Comparison of ENCODE assay signal across 1 cellular context in the genomic region with DNA sequence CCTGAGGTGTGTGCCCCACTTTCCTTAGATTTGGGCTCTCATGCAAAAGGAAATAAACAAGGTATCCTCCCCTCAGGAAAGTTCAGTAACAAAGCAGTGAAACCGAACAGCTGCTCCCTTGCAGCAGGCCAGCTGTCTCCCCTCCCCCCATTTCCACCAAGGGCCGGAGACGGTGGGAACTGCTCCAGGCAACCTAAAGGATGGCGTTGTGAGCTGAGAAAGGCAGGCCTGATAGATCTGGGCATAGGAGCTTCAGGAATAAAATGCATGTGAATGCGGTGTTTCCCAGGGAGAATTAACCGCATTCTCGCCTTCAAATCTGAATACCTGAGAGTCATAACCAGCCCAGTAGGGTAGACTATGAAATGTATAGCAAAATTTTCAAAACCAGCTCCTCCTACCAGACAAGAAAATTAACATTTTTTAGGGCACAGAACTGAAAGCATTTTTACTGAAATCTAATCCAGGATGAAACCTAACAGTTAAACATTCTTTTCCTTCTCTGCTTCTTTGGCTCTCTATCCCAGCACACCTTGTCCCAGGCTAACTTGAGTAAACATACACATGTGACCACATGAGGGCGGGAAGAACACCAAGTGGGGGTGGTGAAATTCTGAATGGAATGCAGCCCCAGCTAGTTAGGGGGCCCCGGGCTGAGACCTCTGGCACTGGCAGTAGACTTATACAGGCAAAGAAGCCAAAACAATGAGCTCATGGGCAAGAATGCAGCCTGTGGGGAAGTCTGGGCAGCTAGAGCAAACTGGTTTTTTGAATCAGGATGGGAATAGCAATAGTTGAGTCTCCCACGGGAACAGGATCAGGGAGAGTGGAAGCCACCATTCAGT.
A peak's percentile ranks its signal among the peaks of the same experiment; 100 is the strongest.
TF ChIP-seq lines count a peak whose summit lies in the region.

No MANE protein-coding gene starts in this region.

TF ChIP-seq in WTC11, 78 proteins besides CTCF, POLR2A, EP300 and RAD21 (continued from another document and continues in another):
- TF ChIP-seq, protein P1, sequence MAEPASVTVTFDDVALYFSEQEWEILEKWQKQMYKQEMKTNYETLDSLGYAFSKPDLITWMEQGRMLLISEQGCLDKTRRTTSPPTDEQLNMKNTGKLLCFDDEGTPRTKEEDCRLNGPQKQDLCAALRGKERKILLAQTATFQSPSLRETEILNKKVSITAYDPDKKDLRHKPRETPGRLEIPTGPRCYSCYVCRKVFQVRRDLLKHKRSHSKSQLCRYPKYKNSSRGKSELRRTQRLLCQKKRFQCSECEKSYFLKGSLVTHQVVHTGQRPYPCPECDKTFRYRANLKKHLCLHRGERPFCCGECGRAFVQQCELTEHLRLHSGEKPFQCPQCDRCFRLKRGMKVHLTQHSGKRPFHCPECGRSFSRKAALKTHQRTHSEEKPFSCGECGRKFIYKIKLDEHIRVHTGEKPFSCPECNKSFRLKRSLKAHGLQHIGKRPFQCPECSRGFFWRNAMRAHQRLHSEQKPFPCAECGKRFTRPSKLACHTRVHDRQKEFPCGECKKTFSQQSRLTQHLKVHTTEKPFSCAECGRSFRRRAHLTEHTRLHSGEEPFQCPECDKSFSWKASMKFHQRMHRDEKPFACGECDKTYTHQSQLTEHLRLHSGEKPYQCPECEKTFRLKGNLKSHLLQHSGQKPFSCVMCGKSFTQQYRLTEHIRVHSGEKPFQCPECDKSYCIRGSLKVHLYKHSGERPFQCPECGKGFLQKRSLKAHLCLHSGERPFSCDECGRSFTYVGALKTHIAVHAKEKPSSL (CRISPR knock-in tag; conservative IDR thresholded peaks at IDR 0.05), result no peak
- no peak for TF ChIP-seq SMAD3 (CRISPR knock-in tag; IDR thresholded peaks at IDR 0.05; ENCODE audit: borderline replicate concordance)
- TF ChIP-seq MAX (CRISPR knock-in tag; IDR thresholded peaks at IDR 0.05), result 0 out of 2 replicates have a peak, but pooled peaks have one; percentile 41
- no peak for TF ChIP-seq E2F4 (CRISPR knock-in tag; IDR thresholded peaks at IDR 0.05; ENCODE audit: borderline replicate concordance, low read depth)
- peak; percentile 60; the same call in 1 of the 2 replicates for TF ChIP-seq PRRX2 (CRISPR knock-in tag; IDR thresholded peaks at IDR 0.05)
- no peak for TF ChIP-seq TEAD4 (CRISPR knock-in tag; IDR thresholded peaks at IDR 0.05)
- no peak for TF ChIP-seq ZNF317 (CRISPR knock-in tag; IDR thresholded peaks at IDR 0.05; ENCODE audit: borderline replicate concordance, low read depth)
- TF ChIP-seq ARID4B (CRISPR knock-in tag; IDR thresholded peaks at IDR 0.05; ENCODE audit: borderline replicate concordance), result no peak
- TF ChIP-seq, protein P2, sequence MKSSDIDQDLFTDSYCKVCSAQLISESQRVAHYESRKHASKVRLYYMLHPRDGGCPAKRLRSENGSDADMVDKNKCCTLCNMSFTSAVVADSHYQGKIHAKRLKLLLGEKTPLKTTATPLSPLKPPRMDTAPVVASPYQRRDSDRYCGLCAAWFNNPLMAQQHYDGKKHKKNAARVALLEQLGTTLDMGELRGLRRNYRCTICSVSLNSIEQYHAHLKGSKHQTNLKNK (CRISPR knock-in tag; IDR thresholded peaks at IDR 0.05), result 0 out of 2 replicates have a peak, but pooled peaks have one; percentile 40
- no peak for TF ChIP-seq CREB1 (CRISPR knock-in tag; IDR thresholded peaks at IDR 0.05)
- TF ChIP-seq KAT7 (CRISPR knock-in tag; IDR thresholded peaks at IDR 0.05; ENCODE audit: borderline replicate concordance), result no peak
- no peak for TF ChIP-seq HMGA2 (CRISPR knock-in tag; IDR thresholded peaks at IDR 0.05)
- TF ChIP-seq EMX1 (CRISPR knock-in tag; IDR thresholded peaks at IDR 0.05), result no peak
- no peak for TF ChIP-seq ZNF423 (CRISPR knock-in tag; IDR thresholded peaks at IDR 0.05)
- no peak for TF ChIP-seq TCF7 (CRISPR knock-in tag; IDR thresholded peaks at IDR 0.05; ENCODE audit: low read depth)
- TF ChIP-seq MXD4 (CRISPR knock-in tag; IDR thresholded peaks at IDR 0.05; ENCODE audit: borderline replicate concordance), result no peak
- TF ChIP-seq USF2 (CRISPR knock-in tag; IDR thresholded peaks at IDR 0.05), result peak; percentile 83
- no peak for TF ChIP-seq PRDM15 (CRISPR knock-in tag; IDR thresholded peaks at IDR 0.05)
- peak; percentile 68; the same call in 1 of the 2 replicates for TF ChIP-seq SP1 (CRISPR knock-in tag; conservative IDR thresholded peaks at IDR 0.05)
- TF ChIP-seq ZNF232 (CRISPR knock-in tag; IDR thresholded peaks at IDR 0.05), result 0 out of 2 replicates have a peak, but pooled peaks have one; percentile 51
- no peak for TF ChIP-seq ZNF263 (CRISPR knock-in tag; IDR thresholded peaks at IDR 0.05; ENCODE audit: low read depth)
- TF ChIP-seq GRHL2 (CRISPR knock-in tag; IDR thresholded peaks at IDR 0.05; ENCODE audit: insufficient replicate concordance, severe bottlenecking), result no peak
- TF ChIP-seq ELF4 (CRISPR knock-in tag; IDR thresholded peaks at IDR 0.05; ENCODE audit: low read depth), result no peak
- 0 out of 2 replicates have a peak, but pooled peaks have one; percentile 40 for TF ChIP-seq CDX4 (CRISPR knock-in tag; IDR thresholded peaks at IDR 0.05; ENCODE audit: borderline replicate concordance)
- 0 out of 2 replicates have a peak, but pooled peaks have one; percentile 14 for TF ChIP-seq NFATC4 (CRISPR knock-in tag; IDR thresholded peaks at IDR 0.05)
- TF ChIP-seq AFF4 (CRISPR knock-in tag; IDR thresholded peaks at IDR 0.05; ENCODE audit: borderline replicate concordance), result 0 out of 2 replicates have a peak, but pooled peaks have one; percentile 63
- TF ChIP-seq HMGXB4 (CRISPR knock-in tag; IDR thresholded peaks at IDR 0.05), result no peak
- TF ChIP-seq ZNF219 (CRISPR knock-in tag; IDR thresholded peaks at IDR 0.05; ENCODE audit: borderline replicate concordance), result no peak
- TF ChIP-seq SOX15 (CRISPR knock-in tag; IDR thresholded peaks at IDR 0.05), result no peak
